ENCODE assay signal across 14 cellular contexts in the genomic region with DNA sequence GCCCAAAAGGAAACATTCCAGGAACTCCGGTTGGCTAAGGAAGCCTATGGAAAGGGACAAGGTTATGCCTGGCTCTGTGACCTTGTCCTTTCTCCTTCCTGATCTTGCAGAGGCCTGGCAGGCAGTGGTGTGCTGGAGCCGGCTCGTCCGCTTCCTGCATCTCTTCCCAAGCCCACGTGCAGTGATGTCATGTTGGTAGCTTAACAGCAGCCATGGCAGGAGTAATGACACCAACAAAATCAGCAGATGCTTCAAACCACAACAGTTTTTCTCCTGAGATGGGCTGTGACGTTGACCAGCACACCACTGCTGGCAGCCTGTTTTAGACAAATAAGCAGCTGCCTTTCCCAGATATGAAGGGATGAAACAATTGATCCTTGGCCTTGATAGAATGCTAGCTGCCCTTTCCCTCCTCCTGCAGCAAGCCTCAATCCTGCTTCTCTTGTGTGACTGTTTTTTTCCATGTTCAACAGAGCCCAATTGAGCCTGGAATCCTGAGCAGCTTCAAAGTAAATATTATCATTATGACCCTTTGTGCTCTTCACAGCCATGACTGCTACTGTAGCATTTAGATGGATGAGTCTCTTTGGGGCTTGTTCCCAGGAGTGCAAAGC. TPM values are rescaled to one million over a fixed set of nuclear protein-coding genes. Genes with fewer than 3 reads are reported as not detected.
DNase-seq lines count a peak whose midpoint lies in the region; ATAC-seq and TF ChIP-seq lines count a peak whose summit lies in the region.
"Had no signal": no experiment of that assay in that cellular context is flagged by ENCODE, and none has a peak within 500 bp of the region (broad histone marks: within the 10 kb centered on the region; RNA-seq: fewer than 3 reads in every experiment).

No MANE protein-coding gene starts in this region.

- no peaks in the 10 kb centered on the region for H3K27me3 ChIP-seq in esophagus muscularis mucosa

- H3K4me1 Mint-ChIP-seq in nephron, result peaks cover 31% of the 10 kb centered on the region

- H3K27ac Mint-ChIP-seq in nephron, result peak overlapping the region; percentile 47 to 89 (median 87)

- no peak for TF ChIP-seq EP300 in esophagus muscularis mucosa (IDR thresholded peaks at IDR 0.05)

- H3K27me3 Mint-ChIP-seq in nephron (ENCODE audit: low read depth), result no peaks in the 10 kb centered on the region

- DNase-seq in ELF-1 (ENCODE audit: low read depth, low spot score) (peak; percentile 50), NCI-H2227 treated with DMSO at 0.1 percent for 48 hours (lab: John Stamatoyannopoulos, UW) (peak; percentile 77), esophagus muscularis mucosa (ENCODE audit: extremely low spot score) (no peak), NCI-H146 treated with DMSO at 0.1 percent for 48 hours (lab: John Stamatoyannopoulos, UW; ENCODE audit: unreplicated experiment) (no peak), iPS-NIHi11 (ENCODE audit: low spot score) (no peak)
- DNase-seq in stimulated activated CD4-positive, alpha-beta T cell treated with anti-CD3 and anti-CD28 coated beads, Interleukin-4, amount 100 ng/mL, for 4 hours, result no peak
- DNase-seq: activated CD4-positive, CD25-positive, alpha-beta regulatory T cell treated with anti-CD3 and anti-CD28 coated beads, Interleukin-2, amount 50 U/mL, for 72 hours; foreskin fibroblast; NCI-H1105; stimulated activated CD4-positive, alpha-beta T cell treated with anti-CD3 and anti-CD28 coated beads, Interleukin-2, amount 100 ng/mL, for 48 hours had no signal

- intact Hi-C loops in esophagus muscularis mucosa (cut with DNase I), result no loop called here

- peaks cover 6 to 48% (median 43%) of the 10 kb centered on the region in 4 donors for H3K4me1 ChIP-seq in esophagus muscularis mucosa

- H3K36me3 Mint-ChIP-seq in nephron (ENCODE audit: low read depth), result peaks cover 14% of the 10 kb centered on the region

- no peak for TF ChIP-seq POLR2A in esophagus muscularis mucosa (IDR thresholded peaks at IDR 0.05; ENCODE audit: low read depth)

- H3K27ac ChIP-seq in esophagus muscularis mucosa (replicated peaks in 1 of 4), result peak overlapping the region; percentile 72 to 80 (median 77)
- H3K27ac ChIP-seq: thoracic aorta had no signal

- 23% methylated on average over 5 of the region's 6 CpGs for WGBS in esophagus muscularis mucosa

- no peaks in the 10 kb centered on the region for H3K36me3 ChIP-seq in esophagus muscularis mucosa
- H3K36me3 ChIP-seq: thoracic aorta had no signal

- peaks cover 6% of the 10 kb centered on the region for H3K9me3 Mint-ChIP-seq in nephron

- H3K4me3 Mint-ChIP-seq in nephron, result no peak overlapping the region

- TF ChIP-seq CTCF in esophagus muscularis mucosa (IDR thresholded peaks at IDR 0.05) (no peak), nephron (IDR thresholded peaks at IDR 0.05; ENCODE audit: unreplicated experiment in 3 of 3) (no peak)

- ATAC-seq in HG03159 (IDR thresholded peaks at IDR 0.05; ENCODE audit: unreplicated experiment), result no peak
- ATAC-seq: Panc1 had no signal

- H3K4me3 ChIP-seq in esophagus muscularis mucosa, result no peak overlapping the region
- H3K4me3 ChIP-seq: thoracic aorta had no signal

- no peaks in the 10 kb centered on the region for H3K9me3 ChIP-seq in esophagus muscularis mucosa
- H3K9me3 ChIP-seq: thoracic aorta had no signal

RNA-seq across cellular contexts. Expression of a gene that starts 23.4 kb away (rescaled TPM):
- total RNA-seq in esophagus muscularis mucosa, result 10 to 100 TPM; 51.5 to 67.2 (median 60.5) TPM

Comparison
In these comparisons a context has a peak if more than half of its experiments do, and no peak if none do; other contexts are left out.
1. DNase-seq: peak in ELF-1 (single experiment) and NCI-H2227 treated with DMSO at 0.1 percent for 48 hours (single experiment); none in esophagus muscularis mucosa (single experiment), stimulated activated CD4-positive, alpha-beta T cell treated with anti-CD3 and anti-CD28 coated beads, Interleukin-4, amount 100 ng/mL, for 4 hours (0 of 2), NCI-H146 treated with DMSO at 0.1 percent for 48 hours (single experiment) and iPS-NIHi11 (single experiment).